In the genomic region with DNA sequence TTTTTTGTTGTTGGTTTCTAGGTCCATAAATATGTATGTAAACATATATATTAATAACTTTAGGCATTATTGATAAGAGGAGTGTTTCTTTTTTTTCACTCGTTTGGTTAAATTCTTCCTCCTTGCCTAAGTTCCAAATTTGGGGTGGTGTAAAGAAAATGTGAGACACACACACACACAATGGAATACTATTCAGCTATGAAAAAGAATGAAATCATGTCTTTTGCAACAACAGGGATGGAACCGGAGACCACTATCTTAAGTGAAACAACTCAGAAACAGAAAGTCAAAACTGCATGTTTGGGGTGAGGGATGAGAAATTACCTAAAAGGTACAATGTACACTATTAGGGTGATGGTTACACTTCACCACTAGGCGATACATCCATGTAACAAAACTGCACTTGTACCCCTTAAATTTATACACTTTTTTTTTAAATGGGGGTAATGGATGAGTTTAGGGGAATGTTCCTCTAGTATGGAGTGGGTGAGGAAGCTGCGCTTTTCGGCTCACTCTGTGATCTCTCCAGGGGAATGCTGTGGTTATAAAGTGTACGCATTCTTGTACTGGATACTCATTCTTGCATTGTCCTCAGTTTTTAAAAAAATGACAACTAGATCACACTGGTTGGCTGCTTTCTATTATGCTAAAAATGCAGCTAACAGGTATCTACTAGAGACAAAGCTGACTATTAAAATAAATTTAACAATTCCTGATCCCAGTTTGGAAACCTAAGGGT, we compare ENCODE assay signal across 15 cellular contexts.
"Had no signal": no experiment of that assay in that cellular context is flagged by ENCODE, and none has a peak within 500 bp of the region (broad histone marks: within the 10 kb centered on the region; RNA-seq: fewer than 3 reads in every experiment).

No MANE protein-coding gene starts in this region.

- H3K27me3 ChIP-seq: cardiac muscle cell, colonic mucosa, thyroid gland, uterus had no signal

- H3K36me3 Mint-ChIP-seq: naive B cell had no signal

- H3K4me3 Mint-ChIP-seq: activated CD8-positive, alpha-beta T cell treated with anti-CD3 and anti-CD28 coated beads for 36 hours; activated naive CD8-positive, alpha-beta T cell treated with anti-CD3 and anti-CD28 coated beads, Interleukin-2, amount 50 U/mL, for 24 hours; naive B cell had no signal

- H3K4me3 ChIP-seq: cardiac muscle cell, colonic mucosa, lower lobe of right lung, thyroid gland, uterus had no signal

- H3K79me2 ChIP-seq: parathyroid adenoma had no signal

- ATAC-seq: activated CD8-positive, alpha-beta T cell treated with anti-CD3 and anti-CD28 coated beads for 36 hours; activated naive CD8-positive, alpha-beta T cell treated with anti-CD3 and anti-CD28 coated beads, Interleukin-2, amount 50 U/mL, for 24 hours; lower lobe of right lung had no signal

- H3K4me1 ChIP-seq: uterus had no signal

- H3K27ac ChIP-seq: cardiac muscle cell, colonic mucosa, lower lobe of right lung, parathyroid adenoma, thyroid gland, uterus had no signal

- FAIRE-seq: endothelial cell of umbilical vein had no signal

- H3K4me1 Mint-ChIP-seq: naive B cell had no signal

- H3K9me3 ChIP-seq: colonic mucosa, lower lobe of right lung, thyroid gland, uterus had no signal

- H3K9ac ChIP-seq: parathyroid adenoma had no signal

- H3K9me3 Mint-ChIP-seq: activated CD8-positive, alpha-beta T cell treated with anti-CD3 and anti-CD28 coated beads for 36 hours had no signal

- H3K36me3 ChIP-seq: cardiac muscle cell, colonic mucosa, lower lobe of right lung, thyroid gland, uterus had no signal

- H2AFZ ChIP-seq: parathyroid adenoma had no signal

- H3K27ac Mint-ChIP-seq: activated CD8-positive, alpha-beta T cell treated with anti-CD3 and anti-CD28 coated beads for 36 hours; activated naive CD8-positive, alpha-beta T cell treated with anti-CD3 and anti-CD28 coated beads, Interleukin-2, amount 50 U/mL, for 24 hours; naive B cell had no signal

- DNase-seq: activated CD8-positive, alpha-beta memory T cell treated with anti-CD3 and anti-CD28 coated beads, Interleukin-2, amount 50 U/mL, for 4 hours; activated CD8-positive, alpha-beta T cell treated with anti-CD3 and anti-CD28 coated beads for 36 hours; activated naive CD4-positive, alpha-beta T cell treated with Interleukin-2 at 50 U/mL for 16 hours; activated naive CD8-positive, alpha-beta T cell treated with anti-CD3 and anti-CD28 coated beads, Interleukin-2, amount 50 U/mL, for 24 hours; colonic mucosa; hypothalamus; lower lobe of right lung; naive B cell; retina; SW 1271; thyroid gland; uterus had no signal
